In genomic region chr20:57092112-57092899, GRCh38 we compare ENCODE assay signal across 8 cellular contexts.
DNase-seq lines count a peak whose midpoint lies in the region; ATAC-seq, FAIRE-seq and TF ChIP-seq lines count a peak whose summit lies in the region.

No MANE protein-coding gene starts in this region.

- H3K27me3 Mint-ChIP-seq in activated CD8-positive, alpha-beta T cell treated with anti-CD3 and anti-CD28 coated beads, Interleukin-2, amount 10 ng/mL, durations not matched to agents 7 days and 5 days (ENCODE audit: low read depth): peaks cover 1% of the 10 kb centered on the region
- H3K27me3 Mint-ChIP-seq in naive B cell: peaks cover 12 to 32% (median 22%) of the 10 kb centered on the region in 3 donors

- no peaks in the 10 kb centered on the region for H3K4me1 ChIP-seq in HEK293 (ENCODE audit: control insufficient read depth, insufficient read depth, low read length)
- no peaks in the 10 kb centered on the region for H3K4me1 ChIP-seq in thyroid gland

- H3K27ac Mint-ChIP-seq in activated CD8-positive, alpha-beta T cell treated with anti-CD3 and anti-CD28 coated beads, Interleukin-2, amount 10 ng/mL, durations not matched to agents 7 days and 5 days: no peak overlapping the region
- H3K27ac Mint-ChIP-seq in naive B cell: no peak overlapping the region

- peak; percentile 89 for DNase-seq in D721Med (ENCODE audit: insufficient read length, low spot score)
- peak; percentile 10 for DNase-seq in NCI-H748 treated with DMSO at 0.1 percent for 48 hours (lab: John Stamatoyannopoulos, UW)
- peak; percentile 74 for DNase-seq in activated CD8-positive, alpha-beta T cell treated with anti-CD3 and anti-CD28 coated beads, Interleukin-2, amount 10 ng/mL, durations not matched to agents 7 days and 5 days
- DNase-seq in epithelial cell of proximal tubule (ENCODE audit: low read depth): no peak
- DNase-seq in naive B cell: peak; percentile 18
- peak; percentile 63 to 67 for DNase-seq in thyroid gland

- no peak for FAIRE-seq in D721Med (lab: Jason Lieb, UNC)

- H3K4me1 Mint-ChIP-seq in activated CD8-positive, alpha-beta T cell treated with anti-CD3 and anti-CD28 coated beads, Interleukin-2, amount 10 ng/mL, durations not matched to agents 7 days and 5 days (ENCODE audit: low read depth): no peaks in the 10 kb centered on the region
- H3K4me1 Mint-ChIP-seq in naive B cell: peaks cover 6 to 16% (median 13%) of the 10 kb centered on the region in 3 donors

- H3K27me3 ChIP-seq in thyroid gland: no peaks in the 10 kb centered on the region

- H3K27ac ChIP-seq in HEK293 (ENCODE audit: extremely low read depth, low read depth, low read length): no peak overlapping the region
- no peak overlapping the region for H3K27ac ChIP-seq in thyroid gland

- H3K36me3 ChIP-seq in HEK293 (ENCODE audit: control insufficient read depth in 2 of 2, insufficient read depth in 1 of 2, low read length in 2 of 2) (no peaks in the 10 kb centered on the region), thyroid gland (no peaks in the 10 kb centered on the region)

- 22 to 37% methylated on average over 20 to 22 of the region's 34 CpGs for WGBS in thyroid gland, 2 donors

- CTCF ChIA-PET in HEK293 (lab: Yijun Ruan, JAX): interaction anchor here (0.5 to 7.2 kb wide), 15 partner anchors 11 to 1359 kb away, joined by 3 to 165 read pairs (median 4); partner anchors contain the start of gene SPO11
- CTCF ChIA-PET in activated CD8-positive, alpha-beta T cell treated with anti-CD3 and anti-CD28 coated beads, Interleukin-2, amount 10 ng/mL, durations not matched to agents 7 days and 5 days (lab: Charles Lee): interaction anchor here (0.7 to 2.4 kb wide), 5 partner anchors 8 to 406 kb away, joined by 3 to 14 read pairs (median 4); no protein-coding TSS in a partner anchor

- no peak overlapping the region for H3K4me3 Mint-ChIP-seq in activated CD8-positive, alpha-beta T cell treated with anti-CD3 and anti-CD28 coated beads, Interleukin-2, amount 10 ng/mL, durations not matched to agents 7 days and 5 days
- H3K4me3 Mint-ChIP-seq in naive B cell: no peak overlapping the region

- intact Hi-C loops in thyroid gland (cut with DNase I): loop anchor here (10.0 kb wide), 1 partner anchor 412 kb away; no protein-coding TSS in a partner anchor

- TF ChIP-seq POLR2A in thyroid gland (IDR thresholded peaks at IDR 0.05): no peak

- no peak overlapping the region for H3K4me3 ChIP-seq in HEK293 (ENCODE audit: low read depth, low read length)
- no peak overlapping the region for H3K4me3 ChIP-seq in epithelial cell of proximal tubule (ENCODE audit: low read depth, low read length)
- H3K4me3 ChIP-seq in thyroid gland (replicated peaks in 1 of 3): no peak overlapping the region

- no peaks in the 10 kb centered on the region for H3K36me3 Mint-ChIP-seq in activated CD8-positive, alpha-beta T cell treated with anti-CD3 and anti-CD28 coated beads, Interleukin-2, amount 10 ng/mL, durations not matched to agents 7 days and 5 days (ENCODE audit: low read depth)
- no peaks in the 10 kb centered on the region for H3K36me3 Mint-ChIP-seq in naive B cell

- POLR2A ChIA-PET in HEK293 (lab: Yijun Ruan, JAX): interaction anchor here (0.9 kb wide), 1 partner anchor 240 kb away, joined by 3 read pairs; no protein-coding TSS in a partner anchor
- POLR2A ChIA-PET in activated CD8-positive, alpha-beta T cell treated with anti-CD3 and anti-CD28 coated beads, Interleukin-2, amount 10 ng/mL, durations not matched to agents 7 days and 5 days (lab: Charles Lee): no interaction called here

- H3K9me3 Mint-ChIP-seq in activated CD8-positive, alpha-beta T cell treated with anti-CD3 and anti-CD28 coated beads, Interleukin-2, amount 10 ng/mL, durations not matched to agents 7 days and 5 days (ENCODE audit: insufficient read depth): no peaks in the 10 kb centered on the region
- H3K9me3 Mint-ChIP-seq in naive B cell: peaks cover 0 to 2% (median 0%) of the 10 kb centered on the region in 7 donors

- ATAC-seq in activated CD8-positive, alpha-beta T cell treated with anti-CD3 and anti-CD28 coated beads, Interleukin-2, amount 10 ng/mL, durations not matched to agents 7 days and 5 days: peak; percentile 87
- peak; percentile 18 to 34 for ATAC-seq in naive B cell (ENCODE audit: low read depth in 2 of 2)
- ATAC-seq in HG03108 (IDR thresholded peaks at IDR 0.05; ENCODE audit: unreplicated experiment): no peak

- TF ChIP-seq CTCF in D721Med (IDR thresholded peaks at IDR 0.05; ENCODE audit: insufficient read depth, missing control alignments) (peak; percentile 85), HEK293 (tag by site-specific recombination; IDR thresholded peaks at IDR 0.05) (peak; percentile 97), epithelial cell of proximal tubule (conservative IDR thresholded peaks at IDR 0.05; ENCODE audit: low read depth, low read length) (peak; percentile 78), thyroid gland (IDR thresholded peaks at IDR 0.05) (peak; percentile 43 to 90 (median 78))

- H3K9me3 ChIP-seq in HEK293 (ENCODE audit: control insufficient read depth, insufficient read depth, low read depth, low read length) (no peaks in the 10 kb centered on the region), thyroid gland (no peaks in the 10 kb centered on the region)

TF ChIP-seq in HEK293, 187 proteins besides CTCF, POLR2A, EP300 and RAD21 (continues in another document):
- TF ChIP-seq SP7 (tag by site-specific recombination; IDR thresholded peaks at IDR 0.05) (peak; percentile 77), ZNF629 (tag by site-specific recombination; IDR thresholded peaks at IDR 0.05) (peak; percentile 58), ZBTB21 (tag by site-specific recombination; IDR thresholded peaks at IDR 0.05) (no peak), ZNF626 (tag by site-specific recombination; IDR thresholded peaks at IDR 0.05) (no peak), ZNF404 (tag by site-specific recombination; IDR thresholded peaks at IDR 0.05) (no peak), ZNF394 (tag by site-specific recombination; IDR thresholded peaks at IDR 0.05; ENCODE audit: borderline replicate concordance) (peak; percentile 21; the same call in 1 of the 2 replicates), ZBTB26 (tag by site-specific recombination; optimal IDR thresholded peaks at IDR 0.05) (peak; percentile 99), ZNF670 (tag by site-specific recombination; IDR thresholded peaks at IDR 0.05; ENCODE audit: low read depth) (no peak), ZNF610 (tag by site-specific recombination; IDR thresholded peaks at IDR 0.05; ENCODE audit: borderline replicate concordance) (peak; percentile 94; the same call in 1 of the 2 replicates), ZNF449 (tag by site-specific recombination; IDR thresholded peaks at IDR 0.05) (no peak), ZFP69B (tag by site-specific recombination; IDR thresholded peaks at IDR 0.05) (peak; percentile 45; the same call in 1 of the 2 replicates), GLIS1 (tag by site-specific recombination; IDR thresholded peaks at IDR 0.05) (peak; percentile 56), ZBTB20 (tag by site-specific recombination; IDR thresholded peaks at IDR 0.05) (no peak), ZNF302 (tag by site-specific recombination; IDR thresholded peaks at IDR 0.05; ENCODE audit: low read depth) (no peak), ZSCAN23 (tag by site-specific recombination; IDR thresholded peaks at IDR 0.05) (no peak), ZNF571 (tag by site-specific recombination; IDR thresholded peaks at IDR 0.05) (no peak)
